ENCODE assay signal across 20 cellular contexts in the genomic region with DNA sequence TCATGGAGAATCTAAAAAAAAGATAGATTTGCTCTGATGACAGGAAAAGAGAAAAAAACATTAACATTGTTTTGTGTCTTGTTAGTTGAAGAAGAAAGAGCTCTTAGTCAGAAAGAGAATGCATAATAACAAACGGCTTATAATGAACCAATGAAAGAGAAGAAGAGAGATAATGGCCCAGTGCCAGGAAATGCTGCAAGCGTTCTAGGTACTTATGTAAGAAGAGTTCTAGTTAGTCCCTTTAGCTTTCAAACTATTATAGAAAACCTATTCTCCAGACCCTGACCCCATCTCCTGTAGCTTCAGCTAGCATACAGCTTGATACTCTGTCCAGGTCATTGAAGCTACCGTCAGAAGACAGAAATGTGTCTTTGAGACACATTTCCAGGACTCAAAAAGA.
"Had no signal": no experiment of that assay in that cellular context is flagged by ENCODE, and none has a peak within 500 bp of the region (broad histone marks: within the 10 kb centered on the region; RNA-seq: fewer than 3 reads in every experiment).

No MANE protein-coding gene starts in this region.

- H3K9me3 ChIP-seq: colonic mucosa, left lung, upper lobe of left lung had no signal

- H3K36me3 ChIP-seq: brain microvascular endothelial cell, colonic mucosa, left lung, upper lobe of left lung had no signal

- ATAC-seq: left lung; naive thymus-derived CD4-positive, alpha-beta T cell had no signal

- DNase-seq: activated B cell treated with CpG ODN at 0.5 μM for 24 hours; activated CD4-positive, alpha-beta memory T cell treated with anti-CD3 and anti-CD28 coated beads for 36 hours; activated CD4-positive, alpha-beta T cell treated with anti-CD3 and anti-CD28 coated beads for 48 hours; activated naive CD4-positive, alpha-beta T cell treated with anti-CD3 and anti-CD28 coated beads, Interleukin-2, amount 10 ng/mL, durations not matched to agents 7 days and 5 days; activated T-cell treated with anti-CD3 and anti-CD28 coated beads, Interleukin-2, amount 50 U/mL, for 48 hours; brain microvascular endothelial cell; central memory CD4-positive, alpha-beta T cell; colonic mucosa; endodermal cell; kidney glomerular epithelial cell; left lung; occipital lobe; stimulated activated CD4-positive, alpha-beta T cell treated with anti-CD3 and anti-CD28 coated beads, Interleukin-2, amount 100 ng/mL, for 48 hours; stimulated activated CD8-positive, alpha-beta memory T cell treated with anti-CD3 and anti-CD28 coated beads, Interleukin-4, amount 100 ng/mL, for 48 hours; stimulated activated naive CD4-positive, alpha-beta T cell; T1000; upper lobe of left lung had no signal

- H3K4me3 ChIP-seq: colonic mucosa, dorsolateral prefrontal cortex, left lung, lung, upper lobe of left lung had no signal

- H3K4me1 ChIP-seq: colonic mucosa, left lung had no signal

- H3K27me3 ChIP-seq: brain microvascular endothelial cell, colonic mucosa, dorsolateral prefrontal cortex, left lung, upper lobe of left lung had no signal
